21 cellular contexts compared by ENCODE assay signal in the genomic region with DNA sequence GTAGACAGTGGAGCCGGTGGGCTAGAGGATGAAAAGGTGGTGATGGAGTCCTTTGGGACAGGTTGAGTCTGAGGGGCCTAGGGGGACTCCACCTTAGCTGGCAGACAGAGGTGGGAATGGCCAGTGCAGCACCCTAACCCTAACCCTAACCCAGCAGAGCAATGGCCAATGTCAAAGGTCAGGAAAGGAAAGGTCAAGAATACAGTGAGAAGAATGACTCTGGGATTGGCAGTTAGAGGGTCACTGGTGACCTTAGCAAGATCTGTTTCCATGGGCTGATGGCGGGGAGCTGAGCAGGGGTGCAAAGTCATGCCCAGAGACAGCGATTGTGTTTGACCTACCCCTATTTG. TPM values are rescaled to one million over a fixed set of nuclear protein-coding genes. Genes with fewer than 3 reads are reported as not detected.
"Had no signal": no experiment of that assay in that cellular context is flagged by ENCODE, and none has a peak within 500 bp of the region (broad histone marks: within the 10 kb centered on the region; RNA-seq: fewer than 3 reads in every experiment).

No MANE protein-coding gene starts in this region.

- ATAC-seq: esophagus mucosa; gastrocnemius medialis; heart right ventricle; mucosa of descending colon; natural killer cell; sciatic nerve; stimulated activated naive B cell treated with anti-CD40 and anti-IgM and Interleukin-4, amounts not matched to agents 10 μg/mL and 1 μg/mL and 100 μg/mL, for 72 hours; stimulated activated naive CD8-positive, alpha-beta T cell treated with anti-CD3 and anti-CD28 coated beads, Interleukin-15, amount 100 ng/mL, for 72 hours had no signal

- H3K27me3 ChIP-seq: testis, transverse colon had no signal

- H3K9me3 ChIP-seq: gastrocnemius medialis, heart right ventricle, mucosa of descending colon, testis, transverse colon had no signal

- DNase-seq: cortex of kidney; dorsolateral prefrontal cortex; effector CD8-positive, alpha-beta T cell; gastrocnemius medialis; heart right ventricle; hypothalamus; kidney glomerular epithelial cell; mucosa of descending colon; natural killer cell; stimulated activated CD4-positive, alpha-beta T cell treated with anti-CD3 and anti-CD28 coated beads, Interleukin-2, amount 100 ng/mL, for 24 hours; stimulated activated CD4-positive, alpha-beta T cell treated with anti-CD3 and anti-CD28 coated beads, Interleukin-4, amount 100 ng/mL, for 4 hours; stimulated activated naive B cell treated with anti-CD40 and anti-IgM and Interleukin-4, amounts not matched to agents 10 μg/mL and 1 μg/mL and 100 μg/mL, for 72 hours; stimulated activated naive CD8-positive, alpha-beta T cell treated with anti-CD3 and anti-CD28 coated beads, Interleukin-15, amount 100 ng/mL, for 72 hours; testis; transverse colon had no signal

- H3K4me1 ChIP-seq: gastrocnemius medialis, testis, transverse colon had no signal

- H3K4me3 ChIP-seq: dorsolateral prefrontal cortex, gastrocnemius medialis, heart right ventricle, mucosa of descending colon, testis, transverse colon had no signal

- H3K36me3 ChIP-seq: gastrocnemius medialis, transverse colon had no signal

- H3K27ac ChIP-seq: dorsolateral prefrontal cortex, gastrocnemius medialis, heart right ventricle, testis, transverse colon had no signal

- FAIRE-seq: islet of Langerhans had no signal

RNA-seq across cellular contexts. Expression of gene GNA15, which starts 16.6 kb away (rescaled TPM):
- total RNA-seq: fibroblast of lung, neural crest cell, osteocyte had no signal
- polyA plus RNA-seq: fibroblast of lung had no signal

RNA-seq across cellular contexts. Expression of gene S1PR4, which starts 26.2 kb away (rescaled TPM):
- total RNA-seq: fibroblast of lung, neural crest cell, osteocyte had no signal
- polyA plus RNA-seq: fibroblast of lung had no signal
